ENCODE assay signal across 1 cellular context in the genomic region with DNA sequence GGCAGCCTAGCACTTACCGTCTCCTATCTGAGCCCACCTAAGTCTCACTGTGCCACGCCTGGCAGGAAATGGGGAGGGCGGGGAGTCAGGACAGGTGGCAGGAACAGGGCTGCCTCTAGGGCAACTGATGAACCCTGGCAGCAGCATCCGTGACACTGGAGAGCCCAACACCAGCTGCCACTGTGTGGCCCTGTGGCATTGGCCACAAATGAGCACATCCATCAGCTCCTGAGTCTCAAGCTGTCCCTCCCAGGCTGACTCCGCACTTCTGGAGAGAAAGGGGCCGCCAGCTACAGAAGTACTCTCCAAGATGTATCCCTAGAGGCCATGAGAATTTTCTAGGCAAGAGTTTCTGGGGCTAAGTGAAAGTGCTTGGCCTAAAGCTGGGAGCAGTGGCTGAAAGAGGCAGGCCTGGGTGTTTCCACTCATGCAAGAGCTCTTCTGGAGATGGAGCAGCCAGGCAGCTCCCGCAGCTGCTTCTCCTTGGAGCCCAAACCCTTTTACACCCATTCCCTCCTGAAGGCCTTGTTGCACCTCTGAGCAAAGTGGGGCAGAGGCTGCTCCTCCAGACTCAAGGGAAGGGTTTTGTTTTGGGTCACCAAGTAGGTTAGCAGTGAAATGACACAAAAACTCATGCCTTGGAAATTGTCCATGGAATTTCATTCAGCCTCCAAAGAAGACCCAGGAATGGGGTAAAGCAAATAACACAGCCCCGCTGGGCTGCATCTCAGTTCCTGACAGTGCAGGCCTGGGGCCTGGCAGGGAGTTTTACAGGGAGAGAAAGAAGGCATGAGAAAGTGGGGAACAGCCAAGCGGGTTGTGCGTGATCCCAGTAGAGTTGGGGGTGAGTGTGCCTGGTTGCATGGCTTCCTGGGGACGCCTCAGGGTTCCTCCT.
TF ChIP-seq lines count a peak whose summit lies in the region.

No MANE protein-coding gene starts in this region.

TF ChIP-seq in H1, 55 proteins besides CTCF, POLR2A, EP300 and RAD21:
- no peak for TF ChIP-seq CEBPB (IDR thresholded peaks at IDR 0.05; ENCODE audit: low read depth, low read length)
- TF ChIP-seq HDAC2 (IDR thresholded peaks at IDR 0.05; ENCODE audit: borderline replicate concordance in 1 of 2, low read depth in 2 of 2, low read length in 2 of 2) = no peak
- TF ChIP-seq CBX8 (IDR thresholded peaks at IDR 0.05; ENCODE audit: borderline replicate concordance, low read depth, low read length) = no peak
- no peak for TF ChIP-seq HDAC6 (IDR thresholded peaks at IDR 0.05; ENCODE audit: low read depth, low read length)
- TF ChIP-seq GTF2F1 (IDR thresholded peaks at IDR 0.05; ENCODE audit: borderline replicate concordance, low read depth, low read length) = no peak
- TF ChIP-seq RFX5 (IDR thresholded peaks at IDR 0.05; ENCODE audit: borderline replicate concordance, low read depth, low read length) = no peak
- TF ChIP-seq SIRT6 (IDR thresholded peaks at IDR 0.05; ENCODE audit: low read length) = no peak
- no peak for TF ChIP-seq KDM4A (IDR thresholded peaks at IDR 0.05; ENCODE audit: low read depth, low read length, severe bottlenecking)
- no peak for TF ChIP-seq TAF7 (optimal IDR thresholded peaks at IDR 0.05; ENCODE audit: borderline replicate concordance, low read depth, low read length)
- TF ChIP-seq, protein P1, sequence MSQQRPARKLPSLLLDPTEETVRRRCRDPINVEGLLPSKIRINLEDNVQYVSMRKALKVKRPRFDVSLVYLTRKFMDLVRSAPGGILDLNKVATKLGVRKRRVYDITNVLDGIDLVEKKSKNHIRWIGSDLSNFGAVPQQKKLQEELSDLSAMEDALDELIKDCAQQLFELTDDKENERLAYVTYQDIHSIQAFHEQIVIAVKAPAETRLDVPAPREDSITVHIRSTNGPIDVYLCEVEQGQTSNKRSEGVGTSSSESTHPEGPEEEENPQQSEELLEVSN (IDR thresholded peaks at IDR 0.05) = no peak
- TF ChIP-seq SUZ12 (IDR thresholded peaks at IDR 0.05; ENCODE audit: low read length) = no peak
- no peak for TF ChIP-seq ZNF274 (IDR thresholded peaks at IDR 0.05; ENCODE audit: borderline replicate concordance, extremely low read depth, low read length)
- TF ChIP-seq CHD2 (IDR thresholded peaks at IDR 0.05; ENCODE audit: low read length) = no peak
- no peak for TF ChIP-seq KDM1A (IDR thresholded peaks at IDR 0.05; ENCODE audit: borderline replicate concordance, low read length)
- no peak for TF ChIP-seq SIX5 (IDR thresholded peaks at IDR 0.05; ENCODE audit: low read depth, low read length)
- TF ChIP-seq, protein P2, sequence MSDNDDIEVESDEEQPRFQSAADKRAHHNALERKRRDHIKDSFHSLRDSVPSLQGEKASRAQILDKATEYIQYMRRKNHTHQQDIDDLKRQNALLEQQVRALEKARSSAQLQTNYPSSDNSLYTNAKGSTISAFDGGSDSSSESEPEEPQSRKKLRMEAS (IDR thresholded peaks at IDR 0.05) = no peak
